In the genomic region with DNA sequence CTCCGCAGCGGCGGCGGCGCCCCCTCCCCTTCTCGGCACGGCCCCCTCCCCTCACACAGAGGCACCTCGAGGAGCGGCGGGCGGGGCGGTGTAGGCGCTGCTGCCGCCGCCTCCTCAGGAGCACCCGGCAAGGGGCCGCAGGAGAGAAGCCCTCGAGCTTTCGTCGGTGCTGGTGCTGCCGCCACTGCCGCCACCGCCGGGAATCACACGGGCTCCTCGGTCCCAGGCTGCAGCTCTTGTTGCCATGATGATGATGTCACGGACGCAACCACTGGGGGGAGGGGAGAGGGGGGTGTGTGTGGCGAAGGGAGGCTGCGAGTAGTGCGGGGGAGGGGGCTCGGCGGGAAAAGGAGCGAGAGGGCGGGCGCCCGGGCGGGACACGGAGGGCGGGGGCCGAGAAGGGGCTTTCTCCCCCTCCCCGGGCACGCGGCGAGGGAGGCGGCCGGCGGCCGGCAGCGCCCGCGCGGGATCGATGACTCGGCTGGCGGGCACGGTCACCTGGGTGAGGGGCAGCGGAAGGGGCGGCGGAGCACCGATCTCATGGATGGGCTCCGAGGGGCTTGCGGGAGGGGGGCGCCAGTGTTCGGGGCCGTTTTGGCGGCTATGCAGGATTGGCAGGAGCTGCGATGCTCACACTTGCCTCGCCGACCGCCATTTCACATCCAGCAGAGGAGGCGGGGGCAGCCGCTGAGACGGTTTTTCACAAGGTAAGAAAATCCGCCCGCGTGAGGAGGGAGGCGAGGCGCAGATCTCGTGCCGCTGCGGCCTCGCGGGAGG, we compare ENCODE assay signal across 8 cellular contexts. TPM values are rescaled to one million over a fixed set of nuclear protein-coding genes. Genes with fewer than 3 reads are reported as not detected.
A peak's percentile ranks its signal among the peaks of the same experiment; 100 is the strongest.
DNase-seq lines count a peak whose midpoint lies in the region; ATAC-seq and TF ChIP-seq lines count a peak whose summit lies in the region.

Gene REV3L, minus strand, starts transcription at position 260 of the 777 bp plus-strand sequence. CDS start 330 bp downstream, outside the sequence.

- peak within 1 kb of the TSS; percentile 24 for H2BK12ac ChIP-seq in trophoblast cell (ENCODE audit: low read length)

- H3K27ac ChIP-seq in HEK293 (ENCODE audit: extremely low read depth, low read depth, low read length) (peak within 1 kb of the TSS; percentile 100), SU-DHL-6 (ENCODE audit: low read depth, low read length) (peak within 1 kb of the TSS; percentile 97), trophoblast cell (ENCODE audit: low read depth, low read length) (peak within 1 kb of the TSS; percentile 98), tibial nerve (peak within 1 kb of the TSS; percentile 97 to 100 (median 99))

- DNase-seq in GM04503 (ENCODE audit: low read depth) (peak; percentile 54), MV-4-11 (lab: John Stamatoyannopoulos, UW) (peak; percentile 61), Right ventricle myocardium superior (peak; percentile 90), trophoblast cell (peak; percentile 89 to 95), tibial nerve (ENCODE audit: low spot score in 2 of 2) (peak; percentile 75 to 95)
- peak; percentile 87 for DNase-seq in activated naive CD8-positive, alpha-beta T cell treated with anti-CD3 and anti-CD28 coated beads, Interleukin-2, amount 10 ng/mL, durations not matched to agents 7 days and 5 days

- peaks cover 80% of the 10 kb centered on the region for H3K79me2 ChIP-seq in SU-DHL-6 (ENCODE audit: insufficient read depth, low read length)
- peaks cover 18% of the 10 kb centered on the region for H3K79me2 ChIP-seq in trophoblast cell (ENCODE audit: control insufficient read depth, insufficient read depth, low read length, poor library complexity)

- H3K4me2 ChIP-seq in SU-DHL-6 (ENCODE audit: low read depth, low read length, poor library complexity, severe bottlenecking) (peak within 1 kb of the TSS; percentile 98), trophoblast cell (ENCODE audit: low read length) (peak within 1 kb of the TSS; percentile 80)

- H3K9ac ChIP-seq in SU-DHL-6 (ENCODE audit: low read length) (peak within 1 kb of the TSS; percentile 97), trophoblast cell (ENCODE audit: low read length) (peak within 1 kb of the TSS; percentile 87)

- TF ChIP-seq POLR2A in tibial nerve (IDR thresholded peaks at IDR 0.05): peak in 1 of 2 donors; percentile 50

- H3K36me3 ChIP-seq in HEK293 (ENCODE audit: control insufficient read depth in 2 of 2, insufficient read depth in 1 of 2, low read length in 2 of 2) (peaks cover 0 to 19% of the 10 kb centered on the region in 2 experiments; a peak in 1 of 3 replicates), SU-DHL-6 (ENCODE audit: low read length) (peaks cover 4% of the 10 kb centered on the region; the same call in 1 of the 2 replicates), trophoblast cell (ENCODE audit: control insufficient read depth in 1 of 2, insufficient read depth in 2 of 2, low read length in 2 of 2) (no peaks in the 10 kb centered on the region), tibial nerve (no peaks in the 10 kb centered on the region)

- peak in 1 of 2 donors; percentile 48 for TF ChIP-seq EP300 in tibial nerve (IDR thresholded peaks at IDR 0.05)

- H2BK120ac ChIP-seq in trophoblast cell (ENCODE audit: insufficient read depth, low read length, poor library complexity): peak within 1 kb of the TSS; percentile 98

- peaks cover 27% of the 10 kb centered on the region for H3F3A ChIP-seq in SU-DHL-6 (ENCODE audit: insufficient read depth)

- POLR2A ChIA-PET in HEK293 (lab: Yijun Ruan, JAX): interaction anchor here (0.5 to 4.3 kb wide), 35 partner anchors 15 to 1167 kb away, joined by 3 to 56 read pairs (median 5); partner anchors contain the start of genes AMD1, CDK19 and TRAF3IP2
- POLR2A ChIA-PET in activated naive CD8-positive, alpha-beta T cell treated with anti-CD3 and anti-CD28 coated beads, Interleukin-2, amount 10 ng/mL, durations not matched to agents 7 days and 5 days (lab: Charles Lee): interaction anchor here (0.5 to 2.8 kb wide), 14 partner anchors 39 to 604 kb away, joined by 3 to 50 read pairs (median 4); partner anchors contain the start of genes FAM229B, TRAF3IP2 and TUBE1

- peaks cover 24% of the 10 kb centered on the region for H3K79me1 ChIP-seq in trophoblast cell (ENCODE audit: low read length)

- peaks cover 44% of the 10 kb centered on the region for H3K4me1 Mint-ChIP-seq in activated naive CD8-positive, alpha-beta T cell treated with anti-CD3 and anti-CD28 coated beads, Interleukin-2, amount 10 ng/mL, durations not matched to agents 7 days and 5 days

- H3K9me3 ChIP-seq in HEK293 (ENCODE audit: control insufficient read depth, insufficient read depth, low read depth, low read length) (no peaks in the 10 kb centered on the region), SU-DHL-6 (ENCODE audit: insufficient read depth, low read length) (no peaks in the 10 kb centered on the region), trophoblast cell (ENCODE audit: insufficient read depth, low read depth, low read length) (no peaks in the 10 kb centered on the region), tibial nerve (no peaks in the 10 kb centered on the region)

- intact Hi-C loops in Right ventricle myocardium superior (cut with DNase I): loop anchor here (10.0 kb wide), 1 partner anchor 118 kb away; no protein-coding TSS in a partner anchor

- peak within 1 kb of the TSS; percentile 87 for H3K18ac ChIP-seq in trophoblast cell (ENCODE audit: low read length)

- peaks cover 5% of the 10 kb centered on the region for H3K36me3 Mint-ChIP-seq in activated naive CD8-positive, alpha-beta T cell treated with anti-CD3 and anti-CD28 coated beads, Interleukin-2, amount 10 ng/mL, durations not matched to agents 7 days and 5 days

- TF ChIP-seq CTCF in HEK293 (tag by site-specific recombination; IDR thresholded peaks at IDR 0.05) (peak; percentile 35; the same call in 1 of the 2 replicates), SU-DHL-6 (IDR thresholded peaks at IDR 0.05; ENCODE audit: insufficient read depth, low read length, poor library complexity, severe bottlenecking) (no peak), tibial nerve (IDR thresholded peaks at IDR 0.05) (no peak)

- H3K4me3 Mint-ChIP-seq in activated naive CD8-positive, alpha-beta T cell treated with anti-CD3 and anti-CD28 coated beads, Interleukin-2, amount 10 ng/mL, durations not matched to agents 7 days and 5 days: peak within 1 kb of the TSS; percentile 96

- no peaks in the 10 kb centered on the region for H3K27me3 Mint-ChIP-seq in activated naive CD8-positive, alpha-beta T cell treated with anti-CD3 and anti-CD28 coated beads, Interleukin-2, amount 10 ng/mL, durations not matched to agents 7 days and 5 days

- H2BK5ac ChIP-seq in trophoblast cell (ENCODE audit: low read depth, low read length, poor library complexity): peak within 1 kb of the TSS; percentile 59

- H2AFZ ChIP-seq in SU-DHL-6 (ENCODE audit: low read depth, low read length, severe bottlenecking): peak within 1 kb of the TSS; percentile 44
- H2AFZ ChIP-seq in trophoblast cell (ENCODE audit: insufficient read depth, low read length, poor library complexity): peak within 1 kb of the TSS; percentile 92

- peak; percentile 33 for ATAC-seq in activated naive CD8-positive, alpha-beta T cell treated with anti-CD3 and anti-CD28 coated beads, Interleukin-2, amount 10 ng/mL, durations not matched to agents 7 days and 5 days (ENCODE audit: low read depth)
- peak; percentile 82 for ATAC-seq in Right ventricle myocardium superior (ENCODE audit: poor library complexity)

- H3K4me3 ChIP-seq in HEK293 (ENCODE audit: low read depth, low read length) (peak within 1 kb of the TSS; percentile 70), SU-DHL-6 (ENCODE audit: insufficient read depth, low read length, poor library complexity, severe bottlenecking) (peak within 1 kb of the TSS; percentile 91), trophoblast cell (ENCODE audit: low read depth, low read length) (peak within 1 kb of the TSS; percentile 94), tibial nerve (peak within 1 kb of the TSS; percentile 71 to 99 (median 89))

- peak within 1 kb of the TSS; percentile 59 for H2AK5ac ChIP-seq in trophoblast cell (ENCODE audit: low read length)

- no peaks in the 10 kb centered on the region for H3K27me3 ChIP-seq in SU-DHL-6 (ENCODE audit: low read length)
- no peaks in the 10 kb centered on the region for H3K27me3 ChIP-seq in trophoblast cell (ENCODE audit: insufficient read depth, low read length)
- no peaks in the 10 kb centered on the region for H3K27me3 ChIP-seq in tibial nerve

- H4K8ac ChIP-seq in trophoblast cell (ENCODE audit: low read depth, low read length): peak within 1 kb of the TSS; percentile 98

- H4K91ac ChIP-seq in trophoblast cell (ENCODE audit: low read depth, low read length): peak within 1 kb of the TSS; percentile 98

- H3K27ac Mint-ChIP-seq in activated naive CD8-positive, alpha-beta T cell treated with anti-CD3 and anti-CD28 coated beads, Interleukin-2, amount 10 ng/mL, durations not matched to agents 7 days and 5 days: peak within 1 kb of the TSS; percentile 100

- H3K9me3 Mint-ChIP-seq in activated naive CD8-positive, alpha-beta T cell treated with anti-CD3 and anti-CD28 coated beads, Interleukin-2, amount 10 ng/mL, durations not matched to agents 7 days and 5 days: no peaks in the 10 kb centered on the region

- peak within 1 kb of the TSS; percentile 91 for H4K12ac ChIP-seq in trophoblast cell (ENCODE audit: low read depth, low read length)

- peak within 1 kb of the TSS; percentile 53 for H3K4ac ChIP-seq in trophoblast cell (ENCODE audit: low read depth, low read length)

- no peak within 1 kb of the TSS for H3K23ac ChIP-seq in trophoblast cell (ENCODE audit: low read length)

- no peaks in the 10 kb centered on the region for H3K9me2 ChIP-seq in SU-DHL-6 (replicated peaks; ENCODE audit: insufficient read depth, low read length)

- WGBS in trophoblast cell (ENCODE audit: extremely low coverage, insufficient coverage, insufficient read length): no CpG with 5 or more reads among the region's 84 CpGs
- 0% methylated on average over 24 to 53 of the region's 84 CpGs for WGBS in tibial nerve, 2 donors

- CTCF ChIA-PET in HEK293 (lab: Yijun Ruan, JAX): interaction anchor here (0.6 to 1.6 kb wide), 4 partner anchors 43 to 224 kb away, joined by 3 to 4 read pairs (median 3); a partner anchor contains a TSS

- H3K4me1 ChIP-seq in HEK293 (ENCODE audit: control insufficient read depth, insufficient read depth, low read length): peaks cover 9% of the 10 kb centered on the region
- H3K4me1 ChIP-seq in trophoblast cell (ENCODE audit: control insufficient read depth in 1 of 2, insufficient read depth in 2 of 2, low read length in 2 of 2): no peaks in the 10 kb centered on the region
- peaks cover 0 to 63% (median 22%) of the 10 kb centered on the region in 4 donors for H3K4me1 ChIP-seq in tibial nerve

- H4K20me1 ChIP-seq in SU-DHL-6 (ENCODE audit: low read depth, low read length): peaks cover 2% of the 10 kb centered on the region; the same call in 1 of the 2 replicates

- H3K14ac ChIP-seq in trophoblast cell (ENCODE audit: low read length): peak within 1 kb of the TSS; percentile 98

TF ChIP-seq in HEK293, 187 proteins besides CTCF, POLR2A, EP300 and RAD21 (continues in another document):
- TF ChIP-seq ZNF670 (tag by site-specific recombination; IDR thresholded peaks at IDR 0.05; ENCODE audit: low read depth) (no peak), ZNF132 (tag by site-specific recombination; IDR thresholded peaks at IDR 0.05; ENCODE audit: borderline replicate concordance) (no peak)

RNA-seq across cellular contexts. Expression of gene REV3L, which starts in this region (rescaled TPM):
- 10 to 100 TPM; 20.1 to 23.0 TPM for total RNA-seq in activated naive CD8-positive, alpha-beta T cell treated with anti-CD3 and anti-CD28 coated beads, Interleukin-2, amount 10 ng/mL, durations not matched to agents 7 days and 5 days
- total RNA-seq in Right ventricle myocardium superior (9.1 TPM), tibial nerve (10 to 100 TPM; 26.7 to 45.9 (median 34.1) TPM)
- 8.7 TPM in 2 replicates for polyA plus RNA-seq in trophoblast cell (2013)

Comparison
In these comparisons a context has a peak if more than half of its experiments do, and no peak if none do; other contexts are left out.
1. Peak in every context shown above with its lines: DNase-seq, ATAC-seq, H3K4me3 ChIP-seq and H3K27ac ChIP-seq.